ENCODE assay signal across 8 cellular contexts in the genomic region with DNA sequence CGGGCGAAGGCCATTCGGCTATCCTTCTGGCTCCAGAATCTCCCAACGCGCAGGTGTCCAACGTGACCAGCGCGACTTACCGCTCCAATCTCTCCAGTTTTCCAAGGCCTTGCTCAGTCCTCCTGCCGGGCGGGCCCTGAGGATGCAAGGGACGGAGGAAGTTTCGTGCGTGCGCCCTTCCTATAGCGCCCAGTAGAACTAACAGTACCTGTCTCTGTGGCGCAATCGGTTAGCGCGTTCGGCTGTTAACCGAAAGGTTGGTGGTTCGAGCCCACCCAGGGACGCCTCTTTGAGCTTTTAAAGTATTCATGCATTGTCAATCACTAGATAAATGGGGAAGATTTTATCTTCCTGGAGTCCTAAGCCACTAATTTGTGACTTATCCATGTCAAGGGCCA. TPM values are rescaled to one million over a fixed set of nuclear protein-coding genes. Genes with fewer than 3 reads are reported as not detected.
DNase-seq lines count a peak whose midpoint lies in the region; ATAC-seq and TF ChIP-seq lines count a peak whose summit lies in the region.
"Not testable (repeated sequence)": the region's sequence is repeated elsewhere in the genome, so short reads cannot be mapped to it uniquely, and the experiment has no call there.

No MANE protein-coding gene starts in this region.

- DNase-seq in AG04450 (ENCODE audit: low read depth, low spot score) (peak; percentile 36), HCT116 (ENCODE audit: low read depth, low spot score) (peak; percentile 35), activated T-cell treated with anti-CD3 and anti-CD28 coated beads for 48 hours (ENCODE audit: low read depth) (peak; percentile 71), choroid plexus epithelial cell (ENCODE audit: low read depth) (peak; percentile 60), hepatocyte (ENCODE audit: low spot score) (peak; percentile 61), neural progenitor cell (ENCODE audit: low spot score) (peak; percentile 77)
- not testable (repeated sequence) for DNase-seq in RWPE1 (ENCODE audit: low spot score)
- DNase-seq in stimulated activated CD4-positive, alpha-beta T cell treated with anti-CD3 and anti-CD28 coated beads, TNF-alpha, amount 100 ng/mL, for 48 hours (ENCODE audit: low read depth in 3 of 3): peak; percentile 57 to 68 (median 61)

- POLR2A ChIA-PET in AG04450 (lab: Yijun Ruan, JAX); HCT116 (lab: Charles Lee); RWPE1 (lab: Yijun Ruan, JAX; ENCODE audit: low non-redundant PET): not testable (repeated sequence)

- ATAC-seq in HCT116: not testable (repeated sequence)

- H3K27ac Mint-ChIP-seq in neural progenitor cell: peak overlapping the region; percentile 47

- BruUV-seq in HCT116 (replicated peaks; lab: Mats Ljungman, UMichigan): not testable (repeated sequence)

- H3K9me3 ChIP-seq in AG04450 (ENCODE audit: control insufficient read depth, insufficient read depth, low read length); HCT116 (ENCODE audit: control insufficient read depth in 1 of 2, insufficient read depth in 1 of 2, low read depth in 1 of 2, low read length in 2 of 2); hepatocyte (ENCODE audit: low read depth); neural progenitor cell (ENCODE audit: low read depth): not testable (repeated sequence)

- not testable (repeated sequence) for H3K9me3 Mint-ChIP-seq in neural progenitor cell

- not testable (repeated sequence) for TF ChIP-seq RAD21 in HCT116 (IDR thresholded peaks at IDR 0.05; ENCODE audit: low read depth)

- not testable (repeated sequence) for H3K36me3 ChIP-seq in HCT116 (ENCODE audit: control insufficient read depth in 1 of 2, insufficient read depth in 2 of 2, low read length in 2 of 2); hepatocyte (replicated peaks; ENCODE audit: insufficient read depth, low read depth); neural progenitor cell

- H3K27ac ChIP-seq in AG04450 (ENCODE audit: low read depth, low read length); HCT116 (ENCODE audit: low read depth, low read length); neural progenitor cell: not testable (repeated sequence)
- H3K27ac ChIP-seq in RWPE1 (peak overlapping the region; percentile 39; the same call in 1 of the 2 replicates), hepatocyte (peak overlapping the region; percentile 34)

- WGBS in hepatocyte (ENCODE audit: low lambda C conversion rate, missing lambda C conversion rate): 1% methylated on average over 20 of the region's 24 CpGs

- H3K9me2 ChIP-seq in HCT116 (ENCODE audit: insufficient read depth); hepatocyte (replicated peaks; ENCODE audit: insufficient read depth): not testable (repeated sequence)

- RAD21 ChIA-PET in HCT116 (lab: Charles Lee; ENCODE audit: low non-redundant PET in 1 of 2, low total read pairs in 2 of 2, uncharacterized antibody in 2 of 2, unreplicated experiment in 2 of 2): not testable (repeated sequence)

- not testable (repeated sequence) for H3K9ac ChIP-seq in HCT116 (ENCODE audit: low read length); neural progenitor cell

- H3K27me3 Mint-ChIP-seq in neural progenitor cell (ENCODE audit: insufficient read depth, low read depth): not testable (repeated sequence)

- not testable (repeated sequence) for H3K4me1 ChIP-seq in HCT116 (ENCODE audit: control insufficient read depth in 1 of 2, insufficient read depth in 2 of 2, low read length in 2 of 2); hepatocyte (ENCODE audit: insufficient read depth); neural progenitor cell

- CTCF ChIA-PET in AG04450 (lab: Charles Lee); HCT116 (lab: Charles Lee); RWPE1 (lab: Yijun Ruan, JAX): not testable (repeated sequence)

- H3F3A ChIP-seq in neural progenitor cell (ENCODE audit: low read depth): not testable (repeated sequence)

- intact Hi-C loops in HCT116 (cut with micrococcal nuclease): not testable (repeated sequence)

- H3K79me2 ChIP-seq in HCT116 (ENCODE audit: insufficient read depth, low read length); hepatocyte; neural progenitor cell (ENCODE audit: low read depth): not testable (repeated sequence)

- H3K4me3 ChIP-seq in AG04450 (ENCODE audit: low read depth, low read length) (peak overlapping the region; percentile 47), HCT116 (replicated peaks in 1 of 2; ENCODE audit: low read depth in 1 of 2, low read length in 2 of 2) (peak overlapping the region; percentile 5 to 30; a peak in 1 of 4 replicates), choroid plexus epithelial cell (ENCODE audit: low read depth, low read length) (peak overlapping the region; percentile 51), hepatocyte (peak overlapping the region; percentile 2), neural progenitor cell (peak overlapping the region; percentile 60)

- H3K4me2 ChIP-seq in HCT116 (ENCODE audit: low read length): peak overlapping the region; percentile 30
- peak overlapping the region; percentile 73 for H3K4me2 ChIP-seq in hepatocyte
- peak overlapping the region; percentile 72 for H3K4me2 ChIP-seq in neural progenitor cell

- TF ChIP-seq POLR2A in HCT116 (IDR thresholded peaks at IDR 0.05; ENCODE audit: borderline replicate concordance, extremely low read depth, insufficient read depth, insufficient read length): not testable (repeated sequence)

- H3K36me3 Mint-ChIP-seq in neural progenitor cell: not testable (repeated sequence)

- H4K20me1 ChIP-seq in HCT116 (ENCODE audit: insufficient read depth); hepatocyte (ENCODE audit: insufficient read depth, poor library complexity, severe bottlenecking); neural progenitor cell (ENCODE audit: low read depth): not testable (repeated sequence)

- H3K4me1 Mint-ChIP-seq in neural progenitor cell: not testable (repeated sequence)

- H3K27me3 ChIP-seq in AG04450 (ENCODE audit: control insufficient read depth, insufficient read depth, low read length); HCT116 (ENCODE audit: insufficient read depth, low read length); hepatocyte; neural progenitor cell: not testable (repeated sequence)

- peak overlapping the region; percentile 85 for H3K4me3 Mint-ChIP-seq in neural progenitor cell

- not testable (repeated sequence) for H2AFZ ChIP-seq in HCT116 (ENCODE audit: low read depth, low read length, poor library complexity, severe bottlenecking); neural progenitor cell (replicated peaks)
- H2AFZ ChIP-seq in hepatocyte: peak overlapping the region; percentile 45

- not testable (repeated sequence) for TF ChIP-seq CTCF in AG04450 (IDR thresholded peaks at IDR 0.05; ENCODE audit: low read depth, low read length); HCT116 (IDR thresholded peaks at IDR 0.05 in 2 of 3, conservative IDR thresholded peaks at IDR 0.05 in 1 of 3; ENCODE audit: borderline replicate concordance in 1 of 3, insufficient read depth in 1 of 3, low read depth in 2 of 3, low read length in 2 of 3); RWPE1 (conservative IDR thresholded peaks at IDR 0.05; ENCODE audit: low read depth)
- peak; percentile 20 for TF ChIP-seq CTCF in choroid plexus epithelial cell (conservative IDR thresholded peaks at IDR 0.05; ENCODE audit: low read depth, low read length)
- TF ChIP-seq CTCF in hepatocyte (IDR thresholded peaks at IDR 0.05; ENCODE audit: poor library complexity): peak; percentile 1
- peak; percentile 26 for TF ChIP-seq CTCF in neural progenitor cell (IDR thresholded peaks at IDR 0.05)

TF ChIP-seq in HCT116, 20 proteins besides CTCF, POLR2A, EP300 and RAD21:
- TF ChIP-seq, protein P1, sequence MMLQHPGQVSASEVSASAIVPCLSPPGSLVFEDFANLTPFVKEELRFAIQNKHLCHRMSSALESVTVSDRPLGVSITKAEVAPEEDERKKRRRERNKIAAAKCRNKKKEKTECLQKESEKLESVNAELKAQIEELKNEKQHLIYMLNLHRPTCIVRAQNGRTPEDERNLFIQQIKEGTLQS (IDR thresholded peaks at IDR 0.05): peak; percentile 82
- TF ChIP-seq CEBPB (IDR thresholded peaks at IDR 0.05; ENCODE audit: low read depth) (0 out of 2 replicates have a peak, but pooled peaks have one; percentile 39), CBX3 (IDR thresholded peaks at IDR 0.05; ENCODE audit: low read depth) (peak; percentile 30; the same call in 1 of the 2 replicates), POLR2AphosphoS5 (IDR thresholded peaks at IDR 0.05; ENCODE audit: low read depth, low read length) (peak; percentile 24; the same call in 1 of the 2 replicates)

RNA-seq across cellular contexts. Expression of gene PPIAL4D, which starts 45.6 kb away (rescaled TPM):
- polyA plus RNA-seq in AG04450 (2011; rRNA removed): not detected in 2 replicates
- polyA minus RNA-seq in AG04450 (2011; rRNA and poly(A)+ RNA removed): not detected in 2 replicates
- total RNA-seq in HCT116 (2021; ENCODE audit: unreplicated experiment): not detected
- polyA plus RNA-seq in HCT116 (2012): not detected in 2 replicates
- not detected in 2 replicates for total RNA-seq in hepatocyte
- not detected in 2 replicates for polyA plus RNA-seq in hepatocyte
- not detected in 2 replicates for total RNA-seq in neural progenitor cell (ENCODE audit: low replicate concordance)

Comparison
In these comparisons a context has a peak if more than half of its experiments do, and no peak if none do; other contexts are left out.
1. H3K4me3 ChIP-seq: peak in every context shown above with its lines; median percentile 60 in neural progenitor cell; 51 in choroid plexus epithelial cell; 47 in AG04450; 18 in HCT116; 2 in hepatocyte.